24 cellular contexts compared by ENCODE assay signal in genomic region chr6:167647750-167648470, GRCh38.
DNase-seq lines count a peak whose midpoint lies in the region; ATAC-seq, FAIRE-seq and TF ChIP-seq lines count a peak whose summit lies in the region.
"Had no signal": no experiment of that assay in that cellular context is flagged by ENCODE, and none has a peak within 500 bp of the region (broad histone marks: within the 10 kb centered on the region; RNA-seq: fewer than 3 reads in every experiment).

No MANE protein-coding gene starts in this region.

- 95 to 96% methylated on average over 13 of the region's 13 CpGs for WGBS in ectodermal cell, 2 experiments
- 85% methylated on average over 9 of the region's 13 CpGs for WGBS in HepG2 (ENCODE audit: low lambda C conversion rate)
- WGBS in neuronal stem cell (ENCODE audit: extremely low coverage in 2 of 2, insufficient read length in 2 of 2, insufficient replicate concordance in 1 of 2), 2 donors = no CpG with 5 or more reads among the region's 13 CpGs

- no peaks in the 10 kb centered on the region for H3K9me3 Mint-ChIP-seq in Caco-2 (ENCODE audit: unreplicated experiment)
- H3K9me3 Mint-ChIP-seq: CD4-positive, alpha-beta memory T cell; IgD-negative memory B cell had no signal

- FAIRE-seq in HepG2 (lab: Jason Lieb, UNC) = no peak
- FAIRE-seq: GM12878, GM19239 had no signal

- ATAC-seq in HepG2 (peak; percentile 14; the same call in 2 of the 3 replicates), HG03108 (IDR thresholded peaks at IDR 0.05; ENCODE audit: unreplicated experiment) (no peak), HG03520 (IDR thresholded peaks at IDR 0.05; ENCODE audit: unreplicated experiment) (no peak)
- ATAC-seq: GM12878 had no signal

- peak overlapping the region; percentile 2 for H2BK12ac ChIP-seq in neuronal stem cell (ENCODE audit: low read length)

- H3K4me3 ChIP-seq in BLaER1 = no peak overlapping the region
- H3K4me3 ChIP-seq in ectodermal cell (ENCODE audit: insufficient read depth, low read depth, low read length) = no peak overlapping the region
- no peak overlapping the region for H3K4me3 ChIP-seq in HepG2 (replicated peaks in 1 of 3; ENCODE audit: insufficient read depth in 1 of 3, low read depth in 2 of 3, low read length in 3 of 3)
- H3K4me3 ChIP-seq in neuronal stem cell (ENCODE audit: low read length in 2 of 2) = peak overlapping the region in 1 of 2 donors; percentile 6
- no peak overlapping the region for H3K4me3 ChIP-seq in Caco-2 (ENCODE audit: low read depth, low read length)
- H3K4me3 ChIP-seq: GM12878, GM23248 had no signal

- H4K91ac ChIP-seq in neuronal stem cell (ENCODE audit: low read depth, low read length, poor library complexity) = no peak overlapping the region

- TF ChIP-seq EP300 in HepG2 (IDR thresholded peaks at IDR 0.05; ENCODE audit: low read depth in 2 of 2, low read length in 2 of 2) (no peak), HepG2 (CRISPR knock-in tag; IDR thresholded peaks at IDR 0.05; ENCODE audit: borderline replicate concordance) (no peak)

- no peak overlapping the region for H3K27ac ChIP-seq in BLaER1
- peak overlapping the region; percentile 18 for H3K27ac ChIP-seq in ectodermal cell (ENCODE audit: insufficient read depth, low read depth, low read length, poor library complexity, severe bottlenecking)
- H3K27ac ChIP-seq in HepG2 (ENCODE audit: extremely low read length, insufficient read depth, low read length) = no peak overlapping the region
- peak overlapping the region; percentile 0 for H3K27ac ChIP-seq in neuronal stem cell (replicated peaks; ENCODE audit: low read length)
- H3K27ac ChIP-seq: GM23248, RWPE1 had no signal

- no peak for TF ChIP-seq POLR2A in HepG2 (IDR thresholded peaks at IDR 0.05; ENCODE audit: insufficient read depth in 1 of 2, low read depth in 2 of 2, low read length in 2 of 2)

- H2BK120ac ChIP-seq in neuronal stem cell (ENCODE audit: low read depth, low read length) = no peak overlapping the region

- in situ Hi-C loops in HepG2 (cut with HindIII; ENCODE audit: extremely low pct_ligation_motif_present, low pct_unique_long_range_greater_than_20kb) = no loop called here

- TF ChIP-seq CTCF in HepG2 (CRISPR knock-in tag; IDR thresholded peaks at IDR 0.05) = no peak
- no peak for TF ChIP-seq CTCF in Caco-2 (IDR thresholded peaks at IDR 0.05; ENCODE audit: insufficient read depth in 1 of 2, low read depth in 1 of 2, low read length in 1 of 2, severe bottlenecking in 1 of 2, unreplicated experiment in 1 of 2)

- no peak overlapping the region for H2BK5ac ChIP-seq in neuronal stem cell (ENCODE audit: low read length)

- BruUV-seq in HepG2 (replicated peaks; lab: Mats Ljungman, UMichigan) (no TSS peak), Caco-2 (replicated peaks; lab: Mats Ljungman, UMichigan) (no TSS peak)

- H3K14ac ChIP-seq in neuronal stem cell (ENCODE audit: low read length) = peak overlapping the region; percentile 72

- peaks cover 5% of the 10 kb centered on the region for H3K79me1 ChIP-seq in neuronal stem cell (ENCODE audit: low read depth, low read length)

- no peak overlapping the region for H3K9ac ChIP-seq in BLaER1
- H3K9ac ChIP-seq in HepG2 (ENCODE audit: insufficient read depth, low read depth, low read length) = no peak overlapping the region
- peak overlapping the region; percentile 83 for H3K9ac ChIP-seq in neuronal stem cell (ENCODE audit: low read depth, low read length, poor library complexity)
- H3K9ac ChIP-seq: GM23248 had no signal

- POLR2A ChIA-PET in HepG2 (lab: Yijun Ruan, JAX) (interaction anchor here (1.4 kb wide), 1 partner anchor 114 kb away, joined by 5 read pairs; no protein-coding TSS in a partner anchor), Caco-2 (lab: Charles Lee) (no interaction called here)

- H3K9me3 ChIP-seq in BLaER1 (0 out of 2 replicates have a peak, but pooled peaks cover 6% of the 10 kb centered on the region), ectodermal cell (ENCODE audit: control insufficient read depth, low read length) (no peaks in the 10 kb centered on the region), HepG2 (ENCODE audit: low read length) (no peaks in the 10 kb centered on the region), neuronal stem cell (replicated peaks in 1 of 2; ENCODE audit: control insufficient read depth in 2 of 2, insufficient read depth in 1 of 2, low read depth in 1 of 2, low read length in 2 of 2) (peaks cover 0 to 9% of the 10 kb centered on the region in 2 donors), Caco-2 (no peaks in the 10 kb centered on the region)
- H3K9me3 ChIP-seq: BE2C had no signal

- no peak overlapping the region for H3K4me3 Mint-ChIP-seq in Caco-2 (ENCODE audit: unreplicated experiment)
- H3K4me3 Mint-ChIP-seq: CD4-positive, alpha-beta memory T cell; IgD-negative memory B cell had no signal

- H3K27me3 ChIP-seq in BLaER1 = no peaks in the 10 kb centered on the region
- no peaks in the 10 kb centered on the region for H3K27me3 ChIP-seq in ectodermal cell (ENCODE audit: control insufficient read depth, insufficient read depth, low read length, poor library complexity, severe bottlenecking)
- no peaks in the 10 kb centered on the region; a peak in 1 of 5 replicates for H3K27me3 ChIP-seq in HepG2 (ENCODE audit: control insufficient read depth in 1 of 2, insufficient read depth in 2 of 2, low read length in 2 of 2)
- H3K27me3 ChIP-seq in neuronal stem cell (ENCODE audit: control insufficient read depth in 3 of 3, insufficient read depth in 3 of 3, low read depth in 1 of 3, low read length in 3 of 3) = peaks cover 0 to 3% (median 0%) of the 10 kb centered on the region in 3 experiments
- H3K27me3 ChIP-seq in Caco-2 (replicated peaks; ENCODE audit: control insufficient read depth, insufficient read depth, low read length) = no peaks in the 10 kb centered on the region
- H3K27me3 ChIP-seq: BE2C had no signal

- intact Hi-C loops in HepG2 (cut with micrococcal nuclease; ENCODE audit: unreplicated experiment) = no loop called here
- intact Hi-C loops in Caco-2 (cut with micrococcal nuclease; ENCODE audit: unreplicated experiment) = no loop called here

- H3K18ac ChIP-seq in neuronal stem cell (ENCODE audit: low read length) = peak overlapping the region; percentile 33

- CTCF ChIA-PET in HepG2 (lab: Yijun Ruan, JAX; ENCODE audit: low intra/inter-chr PET ratio, low total read pairs) (no interaction called here), Caco-2 (lab: Charles Lee) (no interaction called here)

- H4K20me1 ChIP-seq in BLaER1 (no peaks in the 10 kb centered on the region), HepG2 (ENCODE audit: insufficient read depth, low read length) (no peaks in the 10 kb centered on the region)

- H3K4me2 ChIP-seq in BLaER1 = peak overlapping the region; percentile 94
- 0 out of 2 replicates have a peak overlapping the region, but pooled peaks have one; percentile 28 for H3K4me2 ChIP-seq in HepG2 (ENCODE audit: low read depth, low read length)
- no peak overlapping the region for H3K4me2 ChIP-seq in neuronal stem cell (ENCODE audit: insufficient read depth, low read length, poor library complexity, severe bottlenecking)

- H3K4ac ChIP-seq in neuronal stem cell (ENCODE audit: low read length) = no peak overlapping the region

- H3K27me3 Mint-ChIP-seq in Caco-2 (ENCODE audit: insufficient read depth, unreplicated experiment) = no peaks in the 10 kb centered on the region

- peak overlapping the region; percentile 98 for H2BK15ac ChIP-seq in neuronal stem cell (ENCODE audit: low read length)

- H2AK5ac ChIP-seq in neuronal stem cell (ENCODE audit: low read depth, low read length) = peak overlapping the region; percentile 30

- TF ChIP-seq RAD21 in HepG2 (CRISPR knock-in tag; IDR thresholded peaks at IDR 0.05) = no peak

- no peak for DNase-seq in HepG2 (ENCODE audit: low spot score)
- no peak for DNase-seq in neuronal stem cell (ENCODE audit: low spot score)
- DNase-seq in Caco-2 = no peak
- DNase-seq in HuH-7.5 (ENCODE audit: low spot score) = no peak
- DNase-seq: BE2C; CD4-positive, alpha-beta memory T cell; DMS53; EL; GM23248; HCEC 1CT; Karpas-422; NCI-H1417 treated with DMSO at 0.1 percent for 48 hours; NCI-H1930; NCI-H226; NCI-H524 treated with DMSO at 0.1 percent for 48 hours; SIG-M5 had no signal

- H3K23ac ChIP-seq in neuronal stem cell (ENCODE audit: low read depth, low read length, poor library complexity) = no peak overlapping the region

- H3K4me1 ChIP-seq in BLaER1 (peaks cover 86% of the 10 kb centered on the region), ectodermal cell (ENCODE audit: control insufficient read depth, insufficient read depth, low read length) (peaks cover 21% of the 10 kb centered on the region), HepG2 (ENCODE audit: insufficient read depth, low read length) (peaks cover 73% of the 10 kb centered on the region), neuronal stem cell (ENCODE audit: control insufficient read depth in 2 of 2, insufficient read depth in 1 of 2, low read depth in 1 of 2, low read length in 2 of 2) (peaks cover 17 to 21% of the 10 kb centered on the region in 2 donors), Caco-2 (no peaks in the 10 kb centered on the region)
- H3K4me1 ChIP-seq: BE2C had no signal

- no peak overlapping the region for H3K27ac Mint-ChIP-seq in Caco-2 (ENCODE audit: unreplicated experiment)
- H3K27ac Mint-ChIP-seq: CD4-positive, alpha-beta memory T cell; IgD-negative memory B cell had no signal

- no peaks in the 10 kb centered on the region for H3K36me3 Mint-ChIP-seq in Caco-2 (ENCODE audit: insufficient read depth, unreplicated experiment)
- H3K36me3 Mint-ChIP-seq: CD4-positive, alpha-beta memory T cell; IgD-negative memory B cell had no signal

- H2AFZ ChIP-seq in HepG2 (ENCODE audit: low read length) (no peak overlapping the region), neuronal stem cell (ENCODE audit: low read length) (peak overlapping the region; percentile 68)
- H2AFZ ChIP-seq: GM23248 had no signal

- H3K4me1 Mint-ChIP-seq in Caco-2 (ENCODE audit: low read depth, unreplicated experiment) = no peaks in the 10 kb centered on the region
- H3K4me1 Mint-ChIP-seq: CD4-positive, alpha-beta memory T cell had no signal

- no peak overlapping the region for H4K8ac ChIP-seq in neuronal stem cell (ENCODE audit: low read depth, low read length)

- H3K36me3 ChIP-seq in BLaER1 = no peaks in the 10 kb centered on the region
- H3K36me3 ChIP-seq in ectodermal cell (ENCODE audit: control insufficient read depth, insufficient read depth, low read length) = no peaks in the 10 kb centered on the region
- H3K36me3 ChIP-seq in HepG2 (replicated peaks in 1 of 2; ENCODE audit: control insufficient read depth in 1 of 2, insufficient read depth in 2 of 2, low read length in 2 of 2) = no peaks in the 10 kb centered on the region
- H3K36me3 ChIP-seq in neuronal stem cell (replicated peaks in 1 of 2; ENCODE audit: control insufficient read depth in 2 of 2, insufficient read depth in 2 of 2, low read length in 2 of 2) = peaks cover 0 to 3% of the 10 kb centered on the region in 2 donors
- no peaks in the 10 kb centered on the region for H3K36me3 ChIP-seq in Caco-2 (ENCODE audit: control insufficient read depth, insufficient read depth, low read length)
- H3K36me3 ChIP-seq: BE2C had no signal

- no peaks in the 10 kb centered on the region for H3K79me2 ChIP-seq in HepG2 (ENCODE audit: insufficient read depth, low read length)

Comparison
In these comparisons a context has a peak if more than half of its experiments do, and no peak if none do; other contexts are left out.
1. H3K27ac ChIP-seq: peak in ectodermal cell (single experiment) and neuronal stem cell (single experiment); none in BLaER1 (single experiment) and HepG2 (single experiment).